9 cellular contexts compared by ENCODE assay signal in the genomic region with DNA sequence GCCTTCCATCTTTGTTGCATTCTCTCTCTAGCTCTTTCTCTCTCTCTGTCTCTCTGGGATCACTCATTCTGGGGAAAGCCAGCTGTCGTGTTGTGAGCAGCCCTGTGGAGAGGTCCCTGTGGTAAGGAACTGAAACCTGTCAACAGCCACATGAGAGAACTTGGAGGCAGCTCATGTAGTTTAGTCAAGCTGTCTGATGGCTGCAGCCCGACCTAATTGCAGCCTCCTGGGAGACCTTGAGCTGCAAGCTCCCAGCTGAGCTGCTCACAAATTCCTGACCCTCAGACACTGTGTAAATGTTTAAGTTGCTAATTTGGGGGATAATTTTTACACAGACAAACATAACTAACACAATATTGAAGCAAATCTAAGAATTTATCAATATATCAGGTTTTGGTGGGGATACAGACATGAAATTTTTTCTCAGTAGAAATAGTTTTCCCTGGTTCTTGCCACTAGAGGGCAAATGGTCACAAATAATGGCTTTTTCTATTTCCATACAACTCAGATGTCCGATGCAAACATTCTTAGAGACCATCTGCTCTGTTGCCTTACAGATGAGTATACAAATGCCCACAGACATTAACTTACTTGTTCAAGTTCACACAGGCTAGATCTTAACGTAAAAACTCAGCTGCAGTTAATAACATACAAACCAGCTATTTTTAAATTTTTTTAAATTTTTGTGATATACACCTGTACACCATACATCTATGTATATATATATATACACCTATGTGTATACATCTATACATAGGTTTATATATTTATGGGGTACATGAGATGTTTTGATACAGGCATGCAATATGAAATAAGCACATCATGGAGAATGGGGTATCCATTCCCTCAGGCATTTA. TPM values are rescaled to one million over a fixed set of nuclear protein-coding genes. Genes with fewer than 3 reads are reported as not detected.
A peak's percentile ranks its signal among the peaks of the same experiment; 100 is the strongest.
DNase-seq lines count a peak whose midpoint lies in the region; ATAC-seq and TF ChIP-seq lines count a peak whose summit lies in the region.
"Had no signal": no experiment of that assay in that cellular context is flagged by ENCODE, and none has a peak within 500 bp of the region (broad histone marks: within the 10 kb centered on the region; RNA-seq: fewer than 3 reads in every experiment).

No MANE protein-coding gene starts in this region.

- peak; percentile 95 for TF ChIP-seq RAD21 in HCT116 (IDR thresholded peaks at IDR 0.05; ENCODE audit: low read depth)

- no peaks in the 10 kb centered on the region for H4K20me1 ChIP-seq in HCT116 (ENCODE audit: insufficient read depth)
- H4K20me1 ChIP-seq in PC-9 (ENCODE audit: insufficient read depth) = no peaks in the 10 kb centered on the region

- H3K36me3 ChIP-seq in HCT116 (ENCODE audit: control insufficient read depth in 1 of 2, insufficient read depth in 2 of 2, low read length in 2 of 2) = no peaks in the 10 kb centered on the region
- no peaks in the 10 kb centered on the region for H3K36me3 ChIP-seq in PC-9 (ENCODE audit: low read depth)
- H3K36me3 ChIP-seq in right lobe of liver = no peaks in the 10 kb centered on the region
- H3K36me3 ChIP-seq in uterus = no peaks in the 10 kb centered on the region
- H3K36me3 ChIP-seq: neutrophil had no signal

- RAD21 ChIA-PET in HCT116 (lab: Charles Lee; ENCODE audit: low non-redundant PET in 1 of 2, low total read pairs in 2 of 2, uncharacterized antibody in 2 of 2, unreplicated experiment in 2 of 2) = interaction anchor here (0.8 to 1.9 kb wide), 4 partner anchors 97 to 928 kb away, joined by 3 to 4 read pairs (median 3); no protein-coding TSS in a partner anchor

- WGBS in right lobe of liver (ENCODE audit: insufficient coverage, low coverage, low lambda C conversion rate, missing lambda C conversion rate) = 6% methylated on average over 3 of the region's 4 CpGs

- in situ Hi-C loops in ACHN (cut with HindIII; ENCODE audit: low pct_ligation_motif_present, low pct_unique_long_range_greater_than_20kb, low sequenced_read_pairs) = loop anchor here (25.0 kb wide), 1 partner anchor 510 kb away; the partner anchor contains the start of gene PHLDA1

- H3K4me2 ChIP-seq in HCT116 (ENCODE audit: low read length) = peak overlapping the region; percentile 30
- no peak overlapping the region for H3K4me2 ChIP-seq in PC-9

- peaks cover 3% of the 10 kb centered on the region for H3K36me3 Mint-ChIP-seq in chondrocyte (ENCODE audit: low read depth)

- H2AFZ ChIP-seq in HCT116 (ENCODE audit: low read depth, low read length, poor library complexity, severe bottlenecking) (peak overlapping the region; percentile 36), PC-9 (peak overlapping the region; percentile 42; the same call in 1 of the 2 replicates)

- no peak overlapping the region for H3K4me3 Mint-ChIP-seq in chondrocyte (ENCODE audit: unreplicated experiment)

- H3K9ac ChIP-seq in HCT116 (ENCODE audit: low read length) = peak overlapping the region; percentile 26; the same call in 1 of the 2 replicates

- CTCF ChIA-PET in HCT116 (lab: Charles Lee) (interaction anchor here (0.7 to 1.6 kb wide), 11 partner anchors 16 to 1293 kb away, joined by 3 to 7 read pairs (median 3); no protein-coding TSS in a partner anchor), PC-9 (lab: Charles Lee) (no interaction called here)

- H3K9me3 Mint-ChIP-seq in chondrocyte (ENCODE audit: low read depth) = no peaks in the 10 kb centered on the region

- H3K27ac ChIP-seq in HCT116 (ENCODE audit: low read depth, low read length) (peak overlapping the region; percentile 72), PC-9 (no peak overlapping the region), right lobe of liver (no peak overlapping the region), uterus (no peak overlapping the region)
- H3K27ac ChIP-seq: neutrophil had no signal

- POLR2A ChIA-PET in HCT116 (lab: Charles Lee) = interaction anchor here (0.6 to 1.0 kb wide), 4 partner anchors 378 to 930 kb away, joined by 3 read pairs; no protein-coding TSS in a partner anchor
- POLR2A ChIA-PET in PC-9 (lab: Charles Lee; ENCODE audit: unreplicated experiment) = interaction anchor here (0.6 kb wide), 2 partner anchors 173 to 564 kb away, joined by 8 read pairs; no protein-coding TSS in a partner anchor

- no peak overlapping the region for H3K27ac Mint-ChIP-seq in chondrocyte (ENCODE audit: unreplicated experiment)

- peak; percentile 76 for ATAC-seq in HCT116
- peak; percentile 62 to 81 (median 71) for ATAC-seq in right lobe of liver

- H3K4me1 Mint-ChIP-seq in chondrocyte (ENCODE audit: low read depth) = peaks cover 6% of the 10 kb centered on the region

- TF ChIP-seq POLR2A in HCT116 (IDR thresholded peaks at IDR 0.05; ENCODE audit: borderline replicate concordance, extremely low read depth, insufficient read depth, insufficient read length) = no peak
- TF ChIP-seq POLR2A in right lobe of liver (IDR thresholded peaks at IDR 0.05) = no peak
- TF ChIP-seq POLR2A in uterus (IDR thresholded peaks at IDR 0.05) = no peak

- H3K9me2 ChIP-seq in HCT116 (ENCODE audit: insufficient read depth) = no peaks in the 10 kb centered on the region
- H3K9me2 ChIP-seq in PC-9 (ENCODE audit: insufficient read depth) = no peaks in the 10 kb centered on the region

- no peaks in the 10 kb centered on the region for H3K79me2 ChIP-seq in HCT116 (ENCODE audit: insufficient read depth, low read length)
- no peaks in the 10 kb centered on the region for H3K79me2 ChIP-seq in PC-9 (ENCODE audit: low read depth)

- H3K27me3 ChIP-seq in HCT116 (ENCODE audit: insufficient read depth, low read length) = no peaks in the 10 kb centered on the region
- H3K27me3 ChIP-seq in PC-9 (ENCODE audit: insufficient read depth, low read depth) = no peaks in the 10 kb centered on the region
- no peaks in the 10 kb centered on the region for H3K27me3 ChIP-seq in right lobe of liver
- H3K27me3 ChIP-seq in uterus = no peaks in the 10 kb centered on the region
- H3K27me3 ChIP-seq: neutrophil had no signal

- H3K4me1 ChIP-seq in HCT116 (ENCODE audit: control insufficient read depth in 1 of 2, insufficient read depth in 2 of 2, low read length in 2 of 2) (peaks cover 17 to 35% of the 10 kb centered on the region in 2 experiments), PC-9 (replicated peaks; ENCODE audit: insufficient read depth) (no peaks in the 10 kb centered on the region; the same call in 1 of the 2 replicates), right lobe of liver (no peaks in the 10 kb centered on the region), uterus (no peaks in the 10 kb centered on the region)

- intact Hi-C loops in HCT116 (cut with micrococcal nuclease) = loop anchor here (1.0 to 5.0 kb wide), 6 partner anchors 95 to 1265 kb away; partner anchors contain the start of gene BBS10
- intact Hi-C loops in PC-9 (cut with micrococcal nuclease; ENCODE audit: unreplicated experiment) = loop anchor here (1.0 to 10.0 kb wide), 7 partner anchors 98 to 928 kb away; partner anchors contain the start of gene PHLDA1
- intact Hi-C loops in right lobe of liver (cut with DNase I) = loop anchor here (10.0 kb wide), 1 partner anchor 508 kb away; the partner anchor contains the start of gene PHLDA1 (in 2 of the 2)
- intact Hi-C loops in uterus (cut with DNase I; ENCODE audit: low total_unique reads) = no loop called here

- no peaks in the 10 kb centered on the region for H3K9me3 ChIP-seq in HCT116 (ENCODE audit: control insufficient read depth in 1 of 2, insufficient read depth in 1 of 2, low read depth in 1 of 2, low read length in 2 of 2)
- 0 out of 2 replicates have a peak, but pooled peaks cover 4% of the 10 kb centered on the region for H3K9me3 ChIP-seq in PC-9 (ENCODE audit: insufficient read depth, low read depth)
- no peaks in the 10 kb centered on the region for H3K9me3 ChIP-seq in right lobe of liver
- no peaks in the 10 kb centered on the region for H3K9me3 ChIP-seq in uterus
- H3K9me3 ChIP-seq: neutrophil had no signal

- H3K27me3 Mint-ChIP-seq in chondrocyte (ENCODE audit: low read depth) = no peaks in the 10 kb centered on the region

- peak; percentile 68 for TF ChIP-seq CTCF in GM12872 (IDR thresholded peaks at IDR 0.05; ENCODE audit: insufficient read depth, low read depth, low read length)
- TF ChIP-seq CTCF in HCT116 (IDR thresholded peaks at IDR 0.05 in 2 of 3, conservative IDR thresholded peaks at IDR 0.05 in 1 of 3; ENCODE audit: borderline replicate concordance in 1 of 3, insufficient read depth in 1 of 3, low read depth in 2 of 3, low read length in 2 of 3) = peak; percentile 62 to 77 (median 68); a peak in 5 of 6 replicates
- peak; percentile 82 for TF ChIP-seq CTCF in PC-9 (conservative IDR thresholded peaks at IDR 0.05)
- peak; percentile 95 for TF ChIP-seq CTCF in chondrocyte (IDR thresholded peaks at IDR 0.05)
- peak; percentile 61 to 77 (median 73) for TF ChIP-seq CTCF in right lobe of liver (IDR thresholded peaks at IDR 0.05)
- TF ChIP-seq CTCF in uterus (IDR thresholded peaks at IDR 0.05) = peak; percentile 57 to 62 (median 58)

- no peaks in the 10 kb centered on the region for H3F3A ChIP-seq in PC-9 (ENCODE audit: insufficient read depth, low read depth)

- no TSS peak for BruUV-seq in HCT116 (replicated peaks; lab: Mats Ljungman, UMichigan)
- no TSS peak for BruUV-seq in PC-9 (replicated peaks; lab: Mats Ljungman, UMichigan)

- DNase-seq in ACHN (peak; percentile 81), HCT116 (ENCODE audit: low read depth, low spot score) (peak; percentile 40), Kasumi-1 (lab: John Stamatoyannopoulos, UW) (peak; percentile 56 to 79), PC-9 (peak; percentile 3 to 40), chondrocyte (ENCODE audit: low spot score) (no peak), right lobe of liver (no peak), uterus (no peak)

- no peak overlapping the region for H3K4me3 ChIP-seq in HCT116 (replicated peaks in 1 of 2; ENCODE audit: low read depth in 1 of 2, low read length in 2 of 2)
- H3K4me3 ChIP-seq in PC-9 = no peak overlapping the region
- H3K4me3 ChIP-seq in right lobe of liver = no peak overlapping the region
- no peak overlapping the region for H3K4me3 ChIP-seq in uterus

TF ChIP-seq in HCT116, 20 proteins besides CTCF, POLR2A, EP300 and RAD21:
- 0 out of 2 replicates have a peak, but pooled peaks have one; percentile 22 for TF ChIP-seq SP1 (IDR thresholded peaks at IDR 0.05; ENCODE audit: low read depth)
- TF ChIP-seq ELF1 (IDR thresholded peaks at IDR 0.05; ENCODE audit: borderline replicate concordance, low read depth) = no peak
- peak; percentile 22; the same call in 1 of the 2 replicates for TF ChIP-seq SIN3A (IDR thresholded peaks at IDR 0.05; ENCODE audit: low read depth)

RNA-seq across cellular contexts. Expression of gene KRR1, which starts 15.5 kb away (rescaled TPM):
- total RNA-seq in HCT116 (2021; ENCODE audit: unreplicated experiment) = 192 TPM
- 64.7 and 79.9 TPM in 2 replicates for polyA plus RNA-seq in HCT116 (2012)
- total RNA-seq in PC-9 (2021) = 41.6 and 45.9 TPM in 2 replicates
- 33.0 to 46.4 TPM (median 37.5 TPM) in 3 replicates for total RNA-seq in chondrocyte
- 10 to 100 TPM; 14.1 to 25.3 (median 20.3) TPM for total RNA-seq in right lobe of liver
- total RNA-seq in uterus = 10 to 100 TPM; 18.8 to 86.6 (median 73.9) TPM

RNA-seq across cellular contexts. Expression of gene GLIPR1, which starts 46.3 kb away (rescaled TPM):
- total RNA-seq in HCT116 (2021; ENCODE audit: unreplicated experiment) (0.39 TPM), PC-9 (2021) (6.2 and 14.1 TPM in 2 replicates), chondrocyte (71.3 to 123 TPM (median 119 TPM) in 3 replicates), right lobe of liver (10 to 100 TPM in 1 of 6 experiments, 1 to 10 TPM in 5; 3.4 to 16.2 (median 4.0) TPM), uterus (10 to 100 TPM; 43.8 to 74.3 (median 49.6) TPM)
- 0.88 and 0.92 TPM in 2 replicates for polyA plus RNA-seq in HCT116 (2012)

Comparison
In these comparisons a context has a peak if more than half of its experiments do, and no peak if none do; other contexts are left out.
1. DNase-seq: peak in ACHN (single experiment), HCT116 (single experiment), Kasumi-1 (2 of 2) and PC-9 (2 of 2); none in chondrocyte (single experiment), right lobe of liver (0 of 3) and uterus (0 of 2).
2. Peak in every context shown above with its lines, with median percentiles within 50 percentile points of each other: CTCF ChIP-seq.